Comparison of ENCODE assay signal across 1 cellular context in the genomic region with DNA sequence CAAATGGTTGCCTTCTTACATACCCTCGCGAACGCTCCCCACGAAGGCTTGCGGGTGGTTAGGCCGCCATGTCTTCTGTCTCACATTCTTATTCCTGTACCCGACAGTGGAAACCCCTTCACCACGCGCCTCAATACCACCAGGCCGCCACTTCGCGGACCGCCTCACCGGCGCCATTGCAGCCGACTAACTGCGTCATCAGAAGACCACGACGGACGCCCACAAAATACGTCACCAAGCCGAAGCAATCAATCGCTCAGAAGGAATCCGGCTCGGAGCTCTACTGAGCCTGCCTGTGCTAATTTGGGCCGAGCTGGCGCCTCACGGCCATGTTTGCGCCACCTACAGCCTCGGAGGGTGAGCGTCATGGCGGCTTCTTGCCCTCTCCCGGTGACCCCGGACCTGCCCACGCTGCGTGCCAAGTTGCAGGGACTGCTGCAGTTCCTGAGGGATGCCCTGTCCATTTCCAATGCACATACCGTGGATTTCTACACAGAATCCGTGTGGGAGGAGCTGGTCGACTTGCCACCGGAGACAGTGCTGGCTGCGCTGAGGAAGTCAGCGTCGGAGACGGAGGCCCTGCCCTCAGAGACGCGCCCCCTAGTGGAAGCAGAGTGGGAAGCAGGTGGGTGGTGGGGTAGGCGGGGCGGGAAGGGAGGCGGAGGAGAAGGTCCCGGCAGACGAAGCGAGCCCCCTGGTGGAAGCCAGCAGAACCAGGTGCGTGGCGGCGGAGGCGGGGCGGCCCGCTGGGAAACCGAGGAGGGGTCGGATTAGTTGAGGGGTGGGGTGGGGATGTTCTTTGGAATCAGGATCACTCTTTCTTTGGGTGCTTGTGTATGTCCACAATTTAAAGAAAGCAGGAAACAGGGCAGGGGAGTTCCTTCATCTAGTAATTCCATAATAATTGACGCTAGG.
A peak's percentile ranks its signal among the peaks of the same experiment; 100 is the strongest.
TF ChIP-seq lines count a peak whose summit lies in the region.

Gene CCDC59, minus strand, starts transcription at position 188 of the 915 bp plus-strand sequence. Its CDS starts 11 bp downstream, at position 177.
Gene METTL25, plus strand, starts transcription at position 330 of the 915 bp plus-strand sequence. Its CDS starts 37 bp downstream, at position 367.

TF ChIP-seq in HepG2, 621 proteins besides CTCF, POLR2A, EP300 and RAD21 (continued from another document and continues in another):
- TF ChIP-seq HBP1 (CRISPR knock-in tag; IDR thresholded peaks at IDR 0.05; ENCODE audit: low read depth) (peak; percentile 91; the same call in 1 of the 2 replicates), GABPA (IDR thresholded peaks at IDR 0.05; ENCODE audit: low read depth, low read length) (no peak), GABPA (CRISPR knock-in tag; IDR thresholded peaks at IDR 0.05; ENCODE audit: low read depth) (peak; percentile 80), ZBTB8A (CRISPR knock-in tag; IDR thresholded peaks at IDR 0.05; ENCODE audit: borderline replicate concordance, low read depth) (peak; percentile 84; the same call in 1 of the 2 replicates), ZNF44 (CRISPR knock-in tag; IDR thresholded peaks at IDR 0.05) (no peak), ARID2 (CRISPR knock-in tag; IDR thresholded peaks at IDR 0.05; ENCODE audit: borderline replicate concordance) (0 out of 2 replicates have a peak, but pooled peaks have one; percentile 53), ZUFSP (CRISPR knock-in tag; IDR thresholded peaks at IDR 0.05; ENCODE audit: borderline replicate concordance) (no peak), ZBTB40 (IDR thresholded peaks at IDR 0.05) (no peak), ZBTB40 (CRISPR knock-in tag; IDR thresholded peaks at IDR 0.05) (peak; percentile 66; the same call in 1 of the 2 replicates), ZMAT3 (CRISPR knock-in tag; conservative IDR thresholded peaks at IDR 0.05) (peak; percentile 90), SALL1 (CRISPR knock-in tag; IDR thresholded peaks at IDR 0.05) (peak; percentile 94), ZSCAN12 (CRISPR knock-in tag; IDR thresholded peaks at IDR 0.05) (no peak), ZFY (CRISPR knock-in tag; IDR thresholded peaks at IDR 0.05) (peak; percentile 94), HOXA7 (CRISPR knock-in tag; IDR thresholded peaks at IDR 0.05) (peak; percentile 91; the same call in 1 of the 2 replicates), TEAD2 (CRISPR knock-in tag; IDR thresholded peaks at IDR 0.05) (0 out of 2 replicates have a peak, but pooled peaks have one; percentile 53), TOE1 (CRISPR knock-in tag; IDR thresholded peaks at IDR 0.05) (peak; percentile 69; the same call in 1 of the 2 replicates), HOXA9 (CRISPR knock-in tag; IDR thresholded peaks at IDR 0.05; ENCODE audit: borderline replicate concordance) (peak; percentile 32; the same call in 1 of the 2 replicates), ZNF780A (CRISPR knock-in tag; IDR thresholded peaks at IDR 0.05) (peak; percentile 95), ZNF331 (CRISPR knock-in tag; IDR thresholded peaks at IDR 0.05) (peak; percentile 94), MAFK (conservative IDR thresholded peaks at IDR 0.05 in 1 of 2, IDR thresholded peaks at IDR 0.05 in 1 of 2; ENCODE audit: low read length in 2 of 2) (peak; percentile 39 to 81), ZNF142 (CRISPR knock-in tag; IDR thresholded peaks at IDR 0.05) (peak; percentile 82), NR2F6 (IDR thresholded peaks at IDR 0.05) (peak; percentile 89), NR2F6 (CRISPR knock-in tag; IDR thresholded peaks at IDR 0.05) (peak; percentile 94), ZNF549 (CRISPR knock-in tag; IDR thresholded peaks at IDR 0.05) (peak; percentile 68; the same call in 1 of the 2 replicates), TAF15 (IDR thresholded peaks at IDR 0.05; ENCODE audit: low read depth, low read length, poor library complexity, severe bottlenecking) (no peak), NAIF1 (CRISPR knock-in tag; IDR thresholded peaks at IDR 0.05; ENCODE audit: borderline replicate concordance) (0 out of 2 replicates have a peak, but pooled peaks have one; percentile 20)
- TF ChIP-seq, protein P1, sequence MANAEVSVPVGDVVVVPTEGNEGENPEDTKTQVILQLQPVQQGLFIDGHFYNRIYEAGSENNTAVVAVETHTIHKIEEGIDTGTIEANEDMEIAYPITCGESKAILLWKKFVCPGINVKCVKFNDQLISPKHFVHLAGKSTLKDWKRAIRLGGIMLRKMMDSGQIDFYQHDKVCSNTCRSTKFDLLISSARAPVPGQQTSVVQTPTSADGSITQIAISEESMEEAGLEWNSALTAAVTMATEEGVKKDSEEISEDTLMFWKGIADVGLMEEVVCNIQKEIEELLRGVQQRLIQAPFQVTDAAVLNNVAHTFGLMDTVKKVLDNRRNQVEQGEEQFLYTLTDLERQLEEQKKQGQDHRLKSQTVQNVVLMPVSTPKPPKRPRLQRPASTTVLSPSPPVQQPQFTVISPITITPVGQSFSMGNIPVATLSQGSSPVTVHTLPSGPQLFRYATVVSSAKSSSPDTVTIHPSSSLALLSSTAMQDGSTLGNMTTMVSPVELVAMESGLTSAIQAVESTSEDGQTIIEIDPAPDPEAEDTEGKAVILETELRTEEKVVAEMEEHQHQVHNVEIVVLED (CRISPR knock-in tag; IDR thresholded peaks at IDR 0.05; ENCODE audit: borderline replicate concordance) = peak; percentile 89; the same call in 1 of the 2 replicates
- TF ChIP-seq, protein P2, sequence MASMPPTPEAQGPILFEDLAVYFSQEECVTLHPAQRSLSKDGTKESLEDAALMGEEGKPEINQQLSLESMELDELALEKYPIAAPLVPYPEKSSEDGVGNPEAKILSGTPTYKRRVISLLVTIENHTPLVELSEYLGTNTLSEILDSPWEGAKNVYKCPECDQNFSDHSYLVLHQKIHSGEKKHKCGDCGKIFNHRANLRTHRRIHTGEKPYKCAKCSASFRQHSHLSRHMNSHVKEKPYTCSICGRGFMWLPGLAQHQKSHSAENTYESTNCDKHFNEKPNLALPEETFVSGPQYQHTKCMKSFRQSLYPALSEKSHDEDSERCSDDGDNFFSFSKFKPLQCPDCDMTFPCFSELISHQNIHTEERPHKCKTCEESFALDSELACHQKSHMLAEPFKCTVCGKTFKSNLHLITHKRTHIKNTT (CRISPR knock-in tag; IDR thresholded peaks at IDR 0.05) = 0 out of 2 replicates have a peak, but pooled peaks have one; percentile 48
- TF ChIP-seq, protein P3, sequence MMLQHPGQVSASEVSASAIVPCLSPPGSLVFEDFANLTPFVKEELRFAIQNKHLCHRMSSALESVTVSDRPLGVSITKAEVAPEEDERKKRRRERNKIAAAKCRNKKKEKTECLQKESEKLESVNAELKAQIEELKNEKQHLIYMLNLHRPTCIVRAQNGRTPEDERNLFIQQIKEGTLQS (CRISPR knock-in tag; IDR thresholded peaks at IDR 0.05) = peak; percentile 65; the same call in 1 of the 2 replicates
